Comparison of ENCODE assay signal across 13 cellular contexts in the genomic region with DNA sequence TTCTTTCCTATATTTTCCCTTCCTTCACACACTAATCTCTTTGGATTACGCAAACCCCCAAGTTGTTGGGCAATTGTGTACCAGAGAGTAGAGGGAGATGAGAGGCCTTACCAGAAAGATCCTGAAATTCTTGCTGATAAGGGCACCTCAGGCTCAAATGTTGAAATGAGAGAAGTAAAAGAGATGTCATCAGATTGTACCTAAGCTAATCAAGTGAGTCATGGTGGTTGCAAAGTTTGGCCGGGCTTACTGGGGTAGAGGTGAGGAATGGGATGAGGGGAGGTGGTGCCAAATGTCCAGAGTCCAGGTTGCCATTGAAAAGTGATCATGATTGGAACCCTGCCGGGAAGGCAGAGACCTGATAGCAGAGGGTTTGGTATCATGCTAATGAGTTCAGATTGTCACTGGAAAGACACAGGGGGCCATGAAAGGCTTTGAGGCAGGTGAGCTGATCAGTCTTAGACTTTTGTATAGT. TPM values are rescaled to one million over a fixed set of nuclear protein-coding genes. Genes with fewer than 3 reads are reported as not detected.
A peak's percentile ranks its signal among the peaks of the same experiment; 100 is the strongest.
DNase-seq lines count a peak whose midpoint lies in the region; ATAC-seq and TF ChIP-seq lines count a peak whose summit lies in the region.
"Had no signal": no experiment of that assay in that cellular context is flagged by ENCODE, and none has a peak within 500 bp of the region (broad histone marks: within the 10 kb centered on the region; RNA-seq: fewer than 3 reads in every experiment).

No MANE protein-coding gene starts in this region.

- intact Hi-C loops in Right ventricle myocardium superior (cut with DNase I) (no loop called here), body of pancreas (cut with DNase I) (no loop called here), uterus (cut with DNase I; ENCODE audit: low total_unique reads) (no loop called here)

- no peaks in the 10 kb centered on the region for H3K36me3 Mint-ChIP-seq in activated CD8-positive, alpha-beta memory T cell treated with anti-CD3 and anti-CD28 coated beads, Interleukin-2, amount 10 ng/mL, durations not matched to agents 7 days and 5 days

- no peak overlapping the region for H3K4me3 Mint-ChIP-seq in activated CD8-positive, alpha-beta memory T cell treated with anti-CD3 and anti-CD28 coated beads, Interleukin-2, amount 10 ng/mL, durations not matched to agents 7 days and 5 days
- H3K4me3 Mint-ChIP-seq: activated CD4-positive, alpha-beta T cell treated with anti-CD3 and anti-CD28 coated beads for 36 hours had no signal

- H3K9ac ChIP-seq in liver (ENCODE audit: low read depth in 1 of 2, low read length in 2 of 2): peak overlapping the region in 1 of 2 donors; percentile 87

- H3K36me3 ChIP-seq in right atrium auricular region (no peaks in the 10 kb centered on the region), body of pancreas (replicated peaks in 1 of 2; ENCODE audit: insufficient read depth in 1 of 2, low read depth in 2 of 2) (no peaks in the 10 kb centered on the region), liver (ENCODE audit: control insufficient read depth in 4 of 4, insufficient read depth in 3 of 4, low read depth in 1 of 4, low read length in 3 of 4) (no peaks in the 10 kb centered on the region), uterus (no peaks in the 10 kb centered on the region)

- H3K9me3 ChIP-seq in right atrium auricular region (no peaks in the 10 kb centered on the region), body of pancreas (no peaks in the 10 kb centered on the region), liver (ENCODE audit: control insufficient read depth in 4 of 4, low read length in 3 of 4) (no peaks in the 10 kb centered on the region), uterus (no peaks in the 10 kb centered on the region)

- no peaks in the 10 kb centered on the region for H3K27me3 ChIP-seq in right atrium auricular region
- no peaks in the 10 kb centered on the region for H3K27me3 ChIP-seq in body of pancreas
- no peaks in the 10 kb centered on the region for H3K27me3 ChIP-seq in liver (ENCODE audit: control insufficient read depth in 4 of 4, insufficient read depth in 4 of 4, low read length in 3 of 4)
- H3K27me3 ChIP-seq in uterus: no peaks in the 10 kb centered on the region

- peak; percentile 25 for ATAC-seq in Right ventricle myocardium superior (ENCODE audit: poor library complexity)
- ATAC-seq in body of pancreas: peak; percentile 62
- ATAC-seq in HG03097 (IDR thresholded peaks at IDR 0.05; ENCODE audit: low FRiP score, unreplicated experiment): no peak
- no peak for ATAC-seq in activated CD8-positive, alpha-beta memory T cell treated with anti-CD3 and anti-CD28 coated beads, Interleukin-2, amount 10 ng/mL, durations not matched to agents 7 days and 5 days
- ATAC-seq: activated CD4-positive, alpha-beta T cell treated with anti-CD3 and anti-CD28 coated beads for 36 hours had no signal

- H3K27me3 Mint-ChIP-seq in activated CD8-positive, alpha-beta memory T cell treated with anti-CD3 and anti-CD28 coated beads, Interleukin-2, amount 10 ng/mL, durations not matched to agents 7 days and 5 days: peaks cover 7% of the 10 kb centered on the region
- H3K27me3 Mint-ChIP-seq: activated CD4-positive, alpha-beta T cell treated with anti-CD3 and anti-CD28 coated beads for 36 hours had no signal

- TF ChIP-seq POLR2A in body of pancreas (IDR thresholded peaks at IDR 0.05) (no peak), uterus (IDR thresholded peaks at IDR 0.05) (no peak)

- 56 to 62% methylated on average over 3 of the region's 3 CpGs for whole genome bisulfite sequencing in body of pancreas, 2 donors
- WGBS in liver: 34% methylated on average over 3 of the region's 3 CpGs

- no peaks in the 10 kb centered on the region for H3K4me1 Mint-ChIP-seq in activated CD8-positive, alpha-beta memory T cell treated with anti-CD3 and anti-CD28 coated beads, Interleukin-2, amount 10 ng/mL, durations not matched to agents 7 days and 5 days
- H3K4me1 Mint-ChIP-seq: activated CD4-positive, alpha-beta T cell treated with anti-CD3 and anti-CD28 coated beads for 36 hours had no signal

- CTCF ChIA-PET in activated CD8-positive, alpha-beta memory T cell treated with anti-CD3 and anti-CD28 coated beads, Interleukin-2, amount 10 ng/mL, durations not matched to agents 7 days and 5 days (lab: Charles Lee): no interaction called here

- peak overlapping the region in 1 of 2 donors; percentile 41 for H3K27ac ChIP-seq in right atrium auricular region
- peak overlapping the region in 3 of 4 donors; percentile 23 to 54 (median 44) for H3K27ac ChIP-seq in body of pancreas
- H3K27ac ChIP-seq in liver (ENCODE audit: low read depth in 1 of 2, low read length in 2 of 2): peak overlapping the region; percentile 92 to 97
- peak overlapping the region; percentile 86 to 94 for H3K27ac ChIP-seq in uterus

- no peaks in the 10 kb centered on the region for H3K9me3 Mint-ChIP-seq in activated CD8-positive, alpha-beta memory T cell treated with anti-CD3 and anti-CD28 coated beads, Interleukin-2, amount 10 ng/mL, durations not matched to agents 7 days and 5 days (ENCODE audit: low read depth)

- TF ChIP-seq CTCF in right atrium auricular region (IDR thresholded peaks at IDR 0.05): no peak
- no peak for TF ChIP-seq CTCF in body of pancreas (IDR thresholded peaks at IDR 0.05)
- TF ChIP-seq CTCF in liver (IDR thresholded peaks at IDR 0.05; ENCODE audit: low read depth, low read length, missing input control): no peak
- TF ChIP-seq CTCF in uterus (IDR thresholded peaks at IDR 0.05): no peak

- peak; percentile 61 to 67 for TF ChIP-seq RAD21 in liver (IDR thresholded peaks at IDR 0.05)

- H3K27ac Mint-ChIP-seq in activated CD8-positive, alpha-beta memory T cell treated with anti-CD3 and anti-CD28 coated beads, Interleukin-2, amount 10 ng/mL, durations not matched to agents 7 days and 5 days: no peak overlapping the region
- H3K27ac Mint-ChIP-seq: activated CD4-positive, alpha-beta T cell treated with anti-CD3 and anti-CD28 coated beads for 36 hours had no signal

- DNase-seq in Right ventricle myocardium superior: no peak
- no peak for DNase-seq in right atrium auricular region (ENCODE audit: low spot score)
- DNase-seq in body of pancreas: peak; percentile 30 to 72 (median 54)
- DNase-seq in uterus: peak; percentile 49 to 81
- DNase-seq in amniotic stem cell (lab: John Stamatoyannopoulos, UW): no peak
- no peak for DNase-seq in activated CD8-positive, alpha-beta memory T cell treated with anti-CD3 and anti-CD28 coated beads, Interleukin-2, amount 10 ng/mL, durations not matched to agents 7 days and 5 days
- DNase-seq: activated CD4-positive, alpha-beta T cell treated with anti-CD3 and anti-CD28 coated beads for 36 hours; anterior cingulate cortex; MM.1S had no signal

- H3K4me1 ChIP-seq in right atrium auricular region (peaks cover 0 to 26% of the 10 kb centered on the region in 2 donors), body of pancreas (peaks cover 28% of the 10 kb centered on the region), liver (ENCODE audit: control insufficient read depth in 4 of 4, insufficient read depth in 4 of 4, low read length in 3 of 4) (peaks cover 9 to 20% (median 12%) of the 10 kb centered on the region in 4 donors), uterus (peaks cover 7 to 16% of the 10 kb centered on the region in 2 donors)

- H3K4me3 ChIP-seq in right atrium auricular region (no peak overlapping the region), body of pancreas (no peak overlapping the region), liver (ENCODE audit: low read depth in 1 of 3, low read length in 3 of 3) (no peak overlapping the region), uterus (no peak overlapping the region)

TF ChIP-seq in liver, 16 proteins besides CTCF, POLR2A, EP300 and RAD21 (continues in another document):
- TF ChIP-seq EGR1 (IDR thresholded peaks at IDR 0.05; ENCODE audit: low read depth in 2 of 2) (peak in 1 of 2 donors; percentile 89), ZBTB33 (IDR thresholded peaks at IDR 0.05) (peak; percentile 91), HNF4G (IDR thresholded peaks at IDR 0.05) (peak; percentile 89), FOXA1 (IDR thresholded peaks at IDR 0.05) (peak; percentile 78), NR2F2 (IDR thresholded peaks at IDR 0.05) (peak; percentile 38), HNF4A (conservative IDR thresholded peaks at IDR 0.05) (peak; percentile 95 to 97), GABPA (IDR thresholded peaks at IDR 0.05 in 1 of 2, conservative IDR thresholded peaks at IDR 0.05 in 1 of 2) (peak in 1 of 2 donors; percentile 50), SP1 (IDR thresholded peaks at IDR 0.05) (peak; percentile 100), RXRA (IDR thresholded peaks at IDR 0.05) (peak; percentile 98 to 99)
- TF ChIP-seq, protein P1, sequence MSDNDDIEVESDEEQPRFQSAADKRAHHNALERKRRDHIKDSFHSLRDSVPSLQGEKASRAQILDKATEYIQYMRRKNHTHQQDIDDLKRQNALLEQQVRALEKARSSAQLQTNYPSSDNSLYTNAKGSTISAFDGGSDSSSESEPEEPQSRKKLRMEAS (IDR thresholded peaks at IDR 0.05): peak; percentile 83

RNA-seq across cellular contexts. Expression of gene OPTC, which starts 43.1 kb away (rescaled TPM):
- total RNA-seq in Right ventricle myocardium superior (not detected), right atrium auricular region (not detected), body of pancreas (not detected), liver (not detected), uterus (not detected)
- not detected for polyA plus RNA-seq in liver
- total RNA-seq in activated CD8-positive, alpha-beta memory T cell treated with anti-CD3 and anti-CD28 coated beads, Interleukin-2, amount 10 ng/mL, durations not matched to agents 7 days and 5 days: not detected
- total RNA-seq: activated CD4-positive, alpha-beta T cell treated with anti-CD3 and anti-CD28 coated beads for 36 hours; frontal cortex; myocyte had no signal

Comparison
In these comparisons a context has a peak if more than half of its experiments do, and no peak if none do; other contexts are left out.
1. ATAC-seq: peak in Right ventricle myocardium superior (single experiment) and body of pancreas (single experiment); none in HG03097 (single experiment) and activated CD8-positive, alpha-beta memory T cell treated with anti-CD3 and anti-CD28 coated beads, Interleukin-2, amount 10 ng/mL, durations not matched to agents 7 days and 5 days (single experiment).
2. DNase-seq: peak in body of pancreas (4 of 4) and uterus (2 of 2); none in Right ventricle myocardium superior (single experiment), right atrium auricular region (single experiment), amniotic stem cell (single experiment) and activated CD8-positive, alpha-beta memory T cell treated with anti-CD3 and anti-CD28 coated beads, Interleukin-2, amount 10 ng/mL, durations not matched to agents 7 days and 5 days (single experiment).